In the genomic region with DNA sequence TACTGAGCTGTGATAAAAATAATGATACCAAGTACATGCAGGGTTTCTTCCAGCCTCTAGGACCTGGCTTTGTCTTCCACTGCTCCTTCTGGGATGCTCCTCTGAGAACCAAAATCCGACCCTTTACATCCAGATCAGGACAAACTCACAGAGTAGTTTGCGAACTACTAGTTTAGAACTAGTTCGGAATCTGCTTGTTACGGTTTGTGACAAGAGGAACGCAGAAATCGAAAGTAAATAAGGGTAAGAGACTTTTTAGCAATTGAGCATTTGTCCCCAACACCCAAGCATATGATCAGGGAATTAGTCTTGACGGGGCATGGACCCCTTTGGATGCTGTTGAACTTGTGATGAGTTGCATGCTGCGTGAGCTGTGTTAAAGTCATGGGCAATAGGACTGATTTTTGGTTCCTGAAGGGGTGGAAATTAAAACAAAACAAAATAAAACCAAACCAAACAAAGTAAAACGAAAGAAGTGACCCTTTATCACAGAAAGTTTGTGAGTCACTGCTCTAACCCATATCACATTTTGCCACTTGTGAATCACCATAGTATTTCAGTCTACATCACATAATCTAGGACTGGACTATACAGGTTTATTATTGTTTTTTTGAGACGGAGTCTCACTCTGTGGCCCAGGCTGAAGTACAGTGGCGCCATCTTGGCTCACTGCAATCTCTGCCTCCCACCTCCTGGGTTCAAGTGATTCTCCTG, we compare ENCODE assay signal across 14 cellular contexts. TPM values are rescaled to one million over a fixed set of nuclear protein-coding genes. Genes with fewer than 3 reads are reported as not detected.
DNase-seq lines count a peak whose midpoint lies in the region; TF ChIP-seq lines count a peak whose summit lies in the region.
"Had no signal": no experiment of that assay in that cellular context is flagged by ENCODE, and none has a peak within 500 bp of the region (broad histone marks: within the 10 kb centered on the region; RNA-seq: fewer than 3 reads in every experiment).

No MANE protein-coding gene starts in this region.

- peak overlapping the region; percentile 94 for H3K4me2 ChIP-seq in osteoblast (ENCODE audit: insufficient read depth, low read length)

- H3K27me3 ChIP-seq in SJSA1 (replicated peaks) (no peaks in the 10 kb centered on the region), esophagus muscularis mucosa (no peaks in the 10 kb centered on the region), osteoblast (ENCODE audit: insufficient read depth, low read length) (no peaks in the 10 kb centered on the region)

- no peaks in the 10 kb centered on the region for H3K79me2 ChIP-seq in osteoblast (ENCODE audit: insufficient read depth, low read length)

- peak in 1 of 3 experiments; percentile 25 for TF ChIP-seq CTCF in esophagus muscularis mucosa (IDR thresholded peaks at IDR 0.05)
- peak; percentile 6 for TF ChIP-seq CTCF in osteoblast (IDR thresholded peaks at IDR 0.05; ENCODE audit: extremely low read depth, low read depth, low read length)

- H3K36me3 ChIP-seq in SJSA1 (no peaks in the 10 kb centered on the region), esophagus muscularis mucosa (no peaks in the 10 kb centered on the region), osteoblast (ENCODE audit: insufficient read depth, low read length) (no peaks in the 10 kb centered on the region)

- intact Hi-C loops in esophagus muscularis mucosa (cut with DNase I) = no loop called here

- no peaks in the 10 kb centered on the region for H3K9me3 ChIP-seq in SJSA1 (replicated peaks)
- no peaks in the 10 kb centered on the region for H3K9me3 ChIP-seq in esophagus muscularis mucosa
- no peaks in the 10 kb centered on the region for H3K9me3 ChIP-seq in osteoblast (ENCODE audit: low read depth, low read length)

- H3K4me3 ChIP-seq in SJSA1 (no peak overlapping the region), esophagus muscularis mucosa (no peak overlapping the region), osteoblast (ENCODE audit: insufficient read depth, low read length) (peak overlapping the region; percentile 62)

- no peak for TF ChIP-seq EP300 in esophagus muscularis mucosa (IDR thresholded peaks at IDR 0.05)

- DNase-seq in AG20443 (ENCODE audit: low spot score) (peak; percentile 30), SJSA1 (ENCODE audit: low read depth in 1 of 2, low spot score in 2 of 2) (peak in 1 of 2 experiments; percentile 62), esophagus muscularis mucosa (ENCODE audit: extremely low spot score) (no peak), osteoblast (ENCODE audit: insufficient read length, low spot score, missing footprints) (peak; percentile 87), NCI-H345 treated with DMSO at 0.1 percent for 48 hours (lab: John Stamatoyannopoulos, UW; ENCODE audit: unreplicated experiment) (no peak), islet precursor cell (no peak), DMS153 treated with DMSO at 0.1 percent for 48 hours (lab: John Stamatoyannopoulos, UW; ENCODE audit: unreplicated experiment) (no peak), HK-2 (ENCODE audit: unreplicated experiment) (no peak)
- DNase-seq: activated CD8-positive, alpha-beta T cell treated with anti-CD3 and anti-CD28 coated beads for 36 hours; hypothalamus; natural killer cell; NCI-H446 treated with DMSO at 0.1 percent for 48 hours; stimulated activated CD4-positive, alpha-beta T cell treated with anti-CD3 and anti-CD28 coated beads, Interleukin-2, amount 100 ng/mL, for 48 hours; T-cell had no signal

- peak overlapping the region; percentile 48 for H2AFZ ChIP-seq in osteoblast (ENCODE audit: low read length)

- 89% methylated on average over 11 of the region's 11 CpGs for WGBS in esophagus muscularis mucosa

- H3K27ac ChIP-seq in SJSA1 (peak overlapping the region; percentile 69), esophagus muscularis mucosa (replicated peaks in 1 of 4) (peak overlapping the region; percentile 70 to 81 (median 70)), osteoblast (ENCODE audit: low read depth, low read length) (peak overlapping the region; percentile 100)

- no peaks in the 10 kb centered on the region for H4K20me1 ChIP-seq in osteoblast (ENCODE audit: insufficient read depth, low read length)

- peaks cover 30% of the 10 kb centered on the region for H3K4me1 ChIP-seq in SJSA1 (replicated peaks)
- peaks cover 0 to 58% (median 52%) of the 10 kb centered on the region in 4 donors for H3K4me1 ChIP-seq in esophagus muscularis mucosa
- peaks cover 30% of the 10 kb centered on the region for H3K4me1 ChIP-seq in osteoblast (ENCODE audit: insufficient read depth, low read length)

- TF ChIP-seq POLR2A in esophagus muscularis mucosa (IDR thresholded peaks at IDR 0.05; ENCODE audit: low read depth) = no peak

RNA-seq across cellular contexts. Expression of gene ERRFI1, which starts 35.7 kb away (rescaled TPM):
- 18.4 and 21.7 TPM in 2 replicates for total RNA-seq in SJSA1 (2014; rRNA removed; shearing (Covaris generic))
- total RNA-seq in esophagus muscularis mucosa = 100 to 1,000 TPM; 308 to 587 (median 435) TPM
- total RNA-seq in osteoblast = 60.4 and 69.5 TPM in 2 replicates

Comparison
In these comparisons a context has a peak if more than half of its experiments do, and no peak if none do; other contexts are left out.
1. DNase-seq: peak in AG20443 (single experiment) and osteoblast (single experiment); none in esophagus muscularis mucosa (single experiment), NCI-H345 treated with DMSO at 0.1 percent for 48 hours (single experiment), islet precursor cell (single experiment), DMS153 treated with DMSO at 0.1 percent for 48 hours (single experiment) and HK-2 (single experiment).
2. Peak in every context shown above with its lines, with median percentiles within 50 percentile points of each other: H3K27ac ChIP-seq.